ENCODE assay signal across 1 cellular context in genomic region chr14:70398706-70399431, GRCh38.
A peak's percentile ranks its signal among the peaks of the same experiment; 100 is the strongest.
TF ChIP-seq lines count a peak whose summit lies in the region.

No MANE protein-coding gene starts in this region.

TF ChIP-seq in HepG2, 621 proteins besides CTCF, POLR2A, EP300 and RAD21:
- TF ChIP-seq BRF2 (CRISPR knock-in tag; IDR thresholded peaks at IDR 0.05): no peak
- peak; percentile 47 for TF ChIP-seq AGO2 (optimal IDR thresholded peaks at IDR 0.05; ENCODE audit: low read depth, low read length)
- TF ChIP-seq MTA1 (CRISPR knock-in tag; IDR thresholded peaks at IDR 0.05; ENCODE audit: borderline replicate concordance): 0 out of 2 replicates have a peak, but pooled peaks have one; percentile 31
- no peak for TF ChIP-seq MLXIP (CRISPR knock-in tag; IDR thresholded peaks at IDR 0.05; ENCODE audit: borderline replicate concordance)
TF ChIP-seq in HepG2: peak in this region for 2.
